Comparison of ENCODE assay signal across 26 cellular contexts in genomic region chr9:116312221-116312620, GRCh38.
DNase-seq lines count a peak whose midpoint lies in the region; ATAC-seq and TF ChIP-seq lines count a peak whose summit lies in the region.
"Had no signal": no experiment of that assay in that cellular context is flagged by ENCODE, and none has a peak within 500 bp of the region (broad histone marks: within the 10 kb centered on the region; RNA-seq: fewer than 3 reads in every experiment).

No MANE protein-coding gene starts in this region.

- WGBS in IMR-90 (ENCODE audit: extremely low coverage in 2 of 2, insufficient read length in 1 of 2), 2 experiments: no CpG with 5 or more reads among the region's 2 CpGs

- POLR2A ChIA-PET in IMR-90 (lab: Charles Lee; ENCODE audit: unreplicated experiment) (no interaction called here), T-cell (lab: Charles Lee) (no interaction called here)

- no peak overlapping the region for H2BK5ac ChIP-seq in IMR-90 (ENCODE audit: low read depth, low read length, poor library complexity, severe bottlenecking)

- no peaks in the 10 kb centered on the region for H4K20me1 ChIP-seq in IMR-90 (ENCODE audit: insufficient read depth, low read length)
- H4K20me1 ChIP-seq: BLaER1 treated with 17β-estradiol and CSF1 and Interleukin-3, amounts not matched to agents 10 nM and 100 nM had no signal

- H4K8ac ChIP-seq in IMR-90 (ENCODE audit: low read depth in 2 of 2, low read length in 2 of 2): no peak overlapping the region

- H3K4me1 ChIP-seq in IMR-90 (ENCODE audit: control insufficient read depth, insufficient read depth, low read length): peaks cover 7% of the 10 kb centered on the region; the same call in 1 of the 2 replicates
- H3K4me1 ChIP-seq: BLaER1 treated with 17β-estradiol and CSF1 and Interleukin-3, amounts not matched to agents 10 nM and 100 nM; Peyer's patch had no signal

- peaks cover 0 to 4% (median 0%) of the 10 kb centered on the region in 3 donors for H3K9me3 Mint-ChIP-seq in T-cell
- H3K9me3 Mint-ChIP-seq: H9, HFFc6 had no signal

- H3K4ac ChIP-seq in IMR-90 (ENCODE audit: low read depth, low read length): no peak overlapping the region

- H2BK20ac ChIP-seq in IMR-90 (ENCODE audit: low read depth, low read length): no peak overlapping the region

- TF ChIP-seq RAD21 in IMR-90 (IDR thresholded peaks at IDR 0.05; ENCODE audit: low read length): no peak

- no peak overlapping the region for H4K91ac ChIP-seq in IMR-90 (ENCODE audit: insufficient read depth, low read depth, low read length)

- H2AFZ ChIP-seq in IMR-90 (replicated peaks; ENCODE audit: low read length, poor library complexity): no peak overlapping the region
- H2AFZ ChIP-seq: GM23248 had no signal

- peak overlapping the region; percentile 12; the same call in 1 of the 2 replicates for H3K14ac ChIP-seq in IMR-90 (replicated peaks; ENCODE audit: low read depth, low read length)

- H3K4me1 Mint-ChIP-seq in T-cell: no peaks in the 10 kb centered on the region

- H3K23ac ChIP-seq in IMR-90 (ENCODE audit: low read depth, low read length): no peak overlapping the region

- H3K56ac ChIP-seq in IMR-90 (ENCODE audit: extremely low read depth, insufficient read depth, low read length): no peak overlapping the region

- H3K4me2 ChIP-seq in IMR-90 (ENCODE audit: low read depth, low read length): no peak overlapping the region
- H3K4me2 ChIP-seq: BLaER1 treated with 17β-estradiol and CSF1 and Interleukin-3, amounts not matched to agents 10 nM and 100 nM; KMS-11; SK-N-SH had no signal

- no TSS peak for BruUV-seq in IMR-90 (replicated peaks; lab: Mats Ljungman, UMichigan)

- no peaks in the 10 kb centered on the region for H3K27me3 ChIP-seq in IMR-90 (ENCODE audit: control insufficient read depth, insufficient read depth, low read length)
- H3K27me3 ChIP-seq: BLaER1 treated with 17β-estradiol and CSF1 and Interleukin-3, amounts not matched to agents 10 nM and 100 nM; Peyer's patch had no signal

- no peak overlapping the region for H4K5ac ChIP-seq in IMR-90 (ENCODE audit: low read depth, low read length)

- no peak overlapping the region for H3K4me3 Mint-ChIP-seq in T-cell
- H3K4me3 Mint-ChIP-seq: CD4-positive, alpha-beta T cell; H9; HFFc6 had no signal

- H3K36me3 ChIP-seq in IMR-90 (ENCODE audit: control insufficient read depth, insufficient read depth, low read length): peaks cover 51% of the 10 kb centered on the region
- H3K36me3 ChIP-seq: BLaER1 treated with 17β-estradiol and CSF1 and Interleukin-3, amounts not matched to agents 10 nM and 100 nM; Peyer's patch had no signal

- peak; percentile 78 for ATAC-seq in IMR-90 (ENCODE audit: low read depth)
- ATAC-seq in GM21367 (IDR thresholded peaks at IDR 0.05; ENCODE audit: unreplicated experiment): no peak
- no peak for ATAC-seq in T-cell (replicated peaks in 1 of 4)

- CTCF ChIA-PET in IMR-90 (lab: Yijun Ruan, JAX) (interaction anchor here (0.5 to 0.7 kb wide), 2 partner anchors 33 to 119 kb away, joined by 3 read pairs; no protein-coding TSS in a partner anchor), T-cell (lab: Charles Lee) (no interaction called here)

- H2BK15ac ChIP-seq in IMR-90 (ENCODE audit: low read depth, low read length): no peak overlapping the region

- TF ChIP-seq CTCF in IMR-90 (conservative IDR thresholded peaks at IDR 0.05; ENCODE audit: low read depth, low read length): no peak
- TF ChIP-seq CTCF in choroid plexus epithelial cell (conservative IDR thresholded peaks at IDR 0.05; ENCODE audit: low read depth, low read length): no peak
- TF ChIP-seq CTCF in fibroblast of villous mesenchyme (IDR thresholded peaks at IDR 0.05; ENCODE audit: insufficient read depth, low read depth, low read length): no peak

- no peak overlapping the region for H3K18ac ChIP-seq in IMR-90 (ENCODE audit: low read depth, low read length)

- H3K36me3 Mint-ChIP-seq in T-cell: no peaks in the 10 kb centered on the region

- no peaks in the 10 kb centered on the region for H3K27me3 Mint-ChIP-seq in T-cell
- H3K27me3 Mint-ChIP-seq: CD4-positive, alpha-beta T cell had no signal

- H3K9ac ChIP-seq in IMR-90 (ENCODE audit: low read depth, low read length): no peak overlapping the region
- H3K9ac ChIP-seq: BLaER1 treated with 17β-estradiol and CSF1 and Interleukin-3, amounts not matched to agents 10 nM and 100 nM; GM23248; KMS-11; SK-N-SH had no signal

- H3K79me1 ChIP-seq in IMR-90 (ENCODE audit: low read depth in 1 of 2, low read length in 2 of 2): no peaks in the 10 kb centered on the region

- in situ Hi-C loops in IMR-90 (cut with MboI; ENCODE audit: low sequenced_read_pairs): no loop called here

- TF ChIP-seq POLR2A in IMR-90 (IDR thresholded peaks at IDR 0.05; ENCODE audit: low read depth, low read length): no peak

- no peak overlapping the region for H2AK5ac ChIP-seq in IMR-90 (ENCODE audit: low read depth, low read length)

- peaks cover 2% of the 10 kb centered on the region; the same call in 1 of the 2 replicates for H3K9me1 ChIP-seq in IMR-90 (ENCODE audit: insufficient read depth, low read length)

- no peaks in the 10 kb centered on the region for H3K9me3 ChIP-seq in IMR-90 (ENCODE audit: control insufficient read depth, insufficient read depth, low read length)
- H3K9me3 ChIP-seq: BLaER1 treated with 17β-estradiol and CSF1 and Interleukin-3, amounts not matched to agents 10 nM and 100 nM; Peyer's patch; SK-N-SH had no signal

- H3K27ac Mint-ChIP-seq in T-cell: no peak overlapping the region
- H3K27ac Mint-ChIP-seq: CD4-positive, alpha-beta T cell; H9; HFFc6 had no signal

- H3K27ac ChIP-seq in IMR-90 (ENCODE audit: insufficient read depth, low read length): no peak overlapping the region
- H3K27ac ChIP-seq: BLaER1 treated with 17β-estradiol and CSF1 and Interleukin-3, amounts not matched to agents 10 nM and 100 nM; GM23248; KMS-11; Peyer's patch had no signal

- no peak overlapping the region for H2AK9ac ChIP-seq in IMR-90 (replicated peaks; ENCODE audit: low read depth, low read length, poor library complexity)

- intact Hi-C loops in IMR-90 (cut with micrococcal nuclease): no loop called here

- H2BK120ac ChIP-seq in IMR-90 (ENCODE audit: low read depth, low read length): no peak overlapping the region

- H3K4me3 ChIP-seq in IMR-90 (ENCODE audit: insufficient read depth, low read depth, low read length): no peak overlapping the region
- no peak overlapping the region for H3K4me3 ChIP-seq in choroid plexus epithelial cell (ENCODE audit: low read depth, low read length)
- no peak overlapping the region for H3K4me3 ChIP-seq in fibroblast of villous mesenchyme (ENCODE audit: low read depth, low read length)
- H3K4me3 ChIP-seq: BLaER1 treated with 17β-estradiol and CSF1 and Interleukin-3, amounts not matched to agents 10 nM and 100 nM; GM23248; Peyer's patch had no signal

- peak; percentile 54 for DNase-seq in IMR-90
- peak; percentile 72 for DNase-seq in choroid plexus epithelial cell (ENCODE audit: low read depth)
- DNase-seq in fibroblast of villous mesenchyme (ENCODE audit: low read depth): peak; percentile 78
- no peak for DNase-seq in NCI-H187 treated with DMSO at 0.1 percent for 48 hours (lab: John Stamatoyannopoulos, UW)
- no peak for DNase-seq in HCEC 1CT
- no peak for DNase-seq in T-cell
- DNase-seq: AML-193; CD4-positive, alpha-beta T cell; GM23248; H9; HFFc6; MM.1S; NCI-H1048; NCI-H1417; NCI-H1694 treated with DMSO at 0.1 percent for 48 hours; NCI-H2081 treated with DMSO at 0.1 percent for 48 hours; NCI-H2171; NCI-H226; NCI-H510A; NCI-H69; Peyer's patch; SHP77 treated with DMSO at 0.1 percent for 48 hours; SK-N-SH had no signal

- dilution Hi-C loops in IMR-90 (cut with HindIII; ENCODE audit: low sequenced_read_pairs, unreplicated experiment): no loop called here

TF ChIP-seq in IMR-90, 13 proteins besides CTCF, POLR2A, EP300 and RAD21:
- TF ChIP-seq FOS (IDR thresholded peaks at IDR 0.05; ENCODE audit: low read depth, low read length) (no peak), MAFK (IDR thresholded peaks at IDR 0.05; ENCODE audit: low read depth, low read length) (no peak), RCOR1 (IDR thresholded peaks at IDR 0.05; ENCODE audit: insufficient replicate concordance, low read length) (no peak), USF2 (IDR thresholded peaks at IDR 0.05; ENCODE audit: low read depth, low read length) (no peak), NFE2L2 (IDR thresholded peaks at IDR 0.05; ENCODE audit: low read depth, low read length) (no peak), ELK1 (IDR thresholded peaks at IDR 0.05; ENCODE audit: borderline replicate concordance, low read depth, low read length) (no peak), MAZ (IDR thresholded peaks at IDR 0.05; ENCODE audit: borderline replicate concordance, low read depth, low read length) (no peak), SMC3 (IDR thresholded peaks at IDR 0.05; ENCODE audit: low read depth, low read length) (no peak), CEBPB (IDR thresholded peaks at IDR 0.05; ENCODE audit: low read depth, low read length) (no peak), CHD1 (IDR thresholded peaks at IDR 0.05; ENCODE audit: low read depth, low read length) (no peak), RFX5 (IDR thresholded peaks at IDR 0.05; ENCODE audit: low read depth, low read length) (no peak), MXI1 (IDR thresholded peaks at IDR 0.05; ENCODE audit: borderline replicate concordance, low read depth, low read length) (no peak)

Comparison
In these comparisons a context has a peak if more than half of its experiments do, and no peak if none do; other contexts are left out.
1. DNase-seq: peak in IMR-90 (single experiment), choroid plexus epithelial cell (single experiment) and fibroblast of villous mesenchyme (single experiment); none in NCI-H187 treated with DMSO at 0.1 percent for 48 hours (single experiment), HCEC 1CT (single experiment) and T-cell (0 of 34).